8 cellular contexts compared by ENCODE assay signal in genomic region chr3:11651900-11652299, GRCh38. TPM values are rescaled to one million over a fixed set of nuclear protein-coding genes. Genes with fewer than 3 reads are reported as not detected.
A peak's percentile ranks its signal among the peaks of the same experiment; 100 is the strongest.
DNase-seq lines count a peak whose midpoint lies in the region; ATAC-seq and TF ChIP-seq lines count a peak whose summit lies in the region.

No MANE protein-coding gene starts in this region.

- no peak overlapping the region for H3K27ac Mint-ChIP-seq in osteocyte (ENCODE audit: unreplicated experiment)
- no peak overlapping the region for H3K27ac Mint-ChIP-seq in activated naive CD8-positive, alpha-beta T cell treated with anti-CD3 and anti-CD28 coated beads, Interleukin-2, amount 50 U/mL, for 24 hours

- H3K36me3 Mint-ChIP-seq in osteocyte (ENCODE audit: unreplicated experiment), result no peaks in the 10 kb centered on the region
- no peaks in the 10 kb centered on the region for H3K36me3 Mint-ChIP-seq in activated naive CD8-positive, alpha-beta T cell treated with anti-CD3 and anti-CD28 coated beads, Interleukin-2, amount 50 U/mL, for 24 hours (ENCODE audit: low read depth)

- no peaks in the 10 kb centered on the region for H3K27me3 ChIP-seq in GM06990 (replicated peaks; ENCODE audit: control insufficient read depth, insufficient read depth, low read length)

- H3K27me3 Mint-ChIP-seq in osteocyte (ENCODE audit: unreplicated experiment), result no peaks in the 10 kb centered on the region
- no peaks in the 10 kb centered on the region for H3K27me3 Mint-ChIP-seq in activated naive CD8-positive, alpha-beta T cell treated with anti-CD3 and anti-CD28 coated beads, Interleukin-2, amount 50 U/mL, for 24 hours

- H3K4me3 Mint-ChIP-seq in osteocyte (ENCODE audit: unreplicated experiment), result no peak overlapping the region
- H3K4me3 Mint-ChIP-seq in activated naive CD8-positive, alpha-beta T cell treated with anti-CD3 and anti-CD28 coated beads, Interleukin-2, amount 50 U/mL, for 24 hours, result no peak overlapping the region

- no peak for ATAC-seq in activated naive CD8-positive, alpha-beta T cell treated with anti-CD3 and anti-CD28 coated beads, Interleukin-2, amount 50 U/mL, for 24 hours

- peaks cover 31% of the 10 kb centered on the region for H3K4me1 Mint-ChIP-seq in osteocyte (ENCODE audit: unreplicated experiment)
- H3K4me1 Mint-ChIP-seq in activated naive CD8-positive, alpha-beta T cell treated with anti-CD3 and anti-CD28 coated beads, Interleukin-2, amount 50 U/mL, for 24 hours, result peaks cover 23% of the 10 kb centered on the region

- peak; percentile 27 for DNase-seq in GM06990 (ENCODE audit: extremely low read depth, insufficient read length)
- peak; percentile 26 for DNase-seq in NCI-H2227 (lab: John Stamatoyannopoulos, UW; ENCODE audit: unreplicated experiment)
- DNase-seq in dedifferentiated amniotic fluid mesenchymal stem cell (ENCODE audit: extremely low spot score), result peak; percentile 72
- DNase-seq in osteocyte (ENCODE audit: extremely low spot score, unreplicated experiment), result no peak
- DNase-seq in activated naive CD8-positive, alpha-beta T cell treated with anti-CD3 and anti-CD28 coated beads, Interleukin-2, amount 50 U/mL, for 24 hours, result no peak
- DNase-seq in activated effector memory CD4-positive, alpha-beta T cell treated with Interleukin-2 at 50 U/mL for 16 hours, result no peak
- DNase-seq in RPMI8226, result no peak
- no peak for DNase-seq in COLO668 (lab: John Stamatoyannopoulos, UW; ENCODE audit: unreplicated experiment)

- H3K4me3 ChIP-seq in GM06990 (replicated peaks; ENCODE audit: low read depth, low read length), result no peak overlapping the region

- no peaks in the 10 kb centered on the region for H3K9me3 Mint-ChIP-seq in osteocyte (ENCODE audit: unreplicated experiment)
- H3K9me3 Mint-ChIP-seq in activated naive CD8-positive, alpha-beta T cell treated with anti-CD3 and anti-CD28 coated beads, Interleukin-2, amount 50 U/mL, for 24 hours, result no peaks in the 10 kb centered on the region

- no peaks in the 10 kb centered on the region for H3K36me3 ChIP-seq in GM06990 (ENCODE audit: control insufficient read depth, insufficient read depth, low read length)

- TF ChIP-seq CTCF in GM06990 (IDR thresholded peaks at IDR 0.05; ENCODE audit: insufficient read depth, low read length, poor library complexity, severe bottlenecking) (peak; percentile 24), osteocyte (IDR thresholded peaks at IDR 0.05) (peak; percentile 61)

RNA-seq across cellular contexts. Expression of gene VGLL4, which starts 8.2 kb away (rescaled TPM):
- total RNA-seq in osteocyte, result 130 and 139 TPM in 2 replicates

Comparison
In these comparisons a context has a peak if more than half of its experiments do, and no peak if none do; other contexts are left out.
1. DNase-seq: peak in GM06990 (single experiment), NCI-H2227 (single experiment) and dedifferentiated amniotic fluid mesenchymal stem cell (single experiment); none in osteocyte (single experiment), activated naive CD8-positive, alpha-beta T cell treated with anti-CD3 and anti-CD28 coated beads, Interleukin-2, amount 50 U/mL, for 24 hours (single experiment), activated effector memory CD4-positive, alpha-beta T cell treated with Interleukin-2 at 50 U/mL for 16 hours (single experiment), RPMI8226 (single experiment) and COLO668 (single experiment).